10 cellular contexts compared by ENCODE assay signal in genomic region chr10:4541292-4541691, GRCh38.
A peak's percentile ranks its signal among the peaks of the same experiment; 100 is the strongest.
DNase-seq lines count a peak whose midpoint lies in the region; ATAC-seq, FAIRE-seq and TF ChIP-seq lines count a peak whose summit lies in the region.
"Had no signal": no experiment of that assay in that cellular context is flagged by ENCODE, and none has a peak within 500 bp of the region (broad histone marks: within the 10 kb centered on the region; RNA-seq: fewer than 3 reads in every experiment).

No MANE protein-coding gene starts in this region.

- no peaks in the 10 kb centered on the region for H3K79me2 ChIP-seq in fibroblast of lung (ENCODE audit: control insufficient read depth, insufficient read depth, low read length)

- H3K4me2 ChIP-seq in fibroblast of lung (ENCODE audit: extremely low read depth, insufficient read depth, low read length) = no peak overlapping the region

- H3K4me1 ChIP-seq in fibroblast of lung (ENCODE audit: control insufficient read depth, extremely low read depth, insufficient read depth, low read length) = peaks cover 3% of the 10 kb centered on the region
- no peaks in the 10 kb centered on the region for H3K4me1 ChIP-seq in pancreas

- no peak overlapping the region for H3K4me3 ChIP-seq in fibroblast of lung (replicated peaks in 1 of 4; ENCODE audit: control extremely low read depth in 1 of 4, insufficient read depth in 1 of 4, low read depth in 3 of 4, low read length in 4 of 4)
- H3K4me3 ChIP-seq in pancreas = no peak overlapping the region

- DNase-seq in EL = peak; percentile 95
- DNase-seq in RPMI7951 (ENCODE audit: low read depth) = peak; percentile 97
- peak; percentile 88 to 94 for DNase-seq in fibroblast of lung (ENCODE audit: low read depth in 2 of 2)
- DNase-seq in pancreas = no peak
- no peak for DNase-seq in effector CD4-positive, alpha-beta T cell
- DNase-seq in NOMO-1 treated with dmso at 0.1 percent for 144 hours (lab: John Stamatoyannopoulos, UW; ENCODE audit: unreplicated experiment) = no peak
- DNase-seq in middle frontal gyrus (ENCODE audit: extremely low spot score, low spot score) = no peak
- DNase-seq: stimulated activated CD4-positive, alpha-beta T cell treated with anti-CD3 and anti-CD28 coated beads, Interleukin-2, amount 100 ng/mL, for 48 hours had no signal

- FAIRE-seq in pancreas (lab: Jason Lieb, UNC) = no peak
- FAIRE-seq: colon had no signal

- ATAC-seq in pancreas = peak in 3 of 4 donors; percentile 35 to 73 (median 43)
- ATAC-seq in HG02981 (IDR thresholded peaks at IDR 0.05; ENCODE audit: unreplicated experiment) = no peak

- H2AFZ ChIP-seq in fibroblast of lung (ENCODE audit: low read length) = no peak overlapping the region

- no peaks in the 10 kb centered on the region for H3K9me3 ChIP-seq in fibroblast of lung (ENCODE audit: control insufficient read depth, insufficient read depth, low read depth, low read length)
- H3K9me3 ChIP-seq in pancreas = no peaks in the 10 kb centered on the region

- intact Hi-C loops in pancreas (cut with DNase I) = no loop called here

- H3K36me3 ChIP-seq in fibroblast of lung (ENCODE audit: control insufficient read depth, insufficient read depth, low read length) = no peaks in the 10 kb centered on the region
- no peaks in the 10 kb centered on the region for H3K36me3 ChIP-seq in pancreas

- no peaks in the 10 kb centered on the region for H3K27me3 ChIP-seq in fibroblast of lung (ENCODE audit: control insufficient read depth, insufficient read depth, low read length)
- H3K27me3 ChIP-seq in pancreas = no peaks in the 10 kb centered on the region

- H3K27ac ChIP-seq in fibroblast of lung (ENCODE audit: insufficient read depth, low read length) (peak overlapping the region; percentile 65), pancreas (no peak overlapping the region)

- TF ChIP-seq CTCF in fibroblast of lung (conservative IDR thresholded peaks at IDR 0.05 in 1 of 2, IDR thresholded peaks at IDR 0.05 in 1 of 2; ENCODE audit: low read depth in 1 of 2, low read length in 2 of 2) (peak; percentile 14 to 40), pancreas (IDR thresholded peaks at IDR 0.05) (no peak)

- H3K9ac ChIP-seq in fibroblast of lung (ENCODE audit: insufficient read depth, low read length) = no peak overlapping the region

- H4K20me1 ChIP-seq in fibroblast of lung (ENCODE audit: control insufficient read depth, extremely low read depth, insufficient read depth, low read length) = no peaks in the 10 kb centered on the region

Comparison
In these comparisons a context has a peak if more than half of its experiments do, and no peak if none do; other contexts are left out.
1. DNase-seq: peak in EL (single experiment), RPMI7951 (single experiment) and fibroblast of lung (2 of 2); none in pancreas (0 of 6), effector CD4-positive, alpha-beta T cell (single experiment), NOMO-1 treated with dmso at 0.1 percent for 144 hours (single experiment) and middle frontal gyrus (single experiment).
2. CTCF ChIP-seq: peak in fibroblast of lung (2 of 2); none in pancreas (0 of 4).